10 cellular contexts compared by ENCODE assay signal in genomic region chr13:30153871-30154426, GRCh38.
A peak's percentile ranks its signal among the peaks of the same experiment; 100 is the strongest.
DNase-seq lines count a peak whose midpoint lies in the region; ATAC-seq, FAIRE-seq and TF ChIP-seq lines count a peak whose summit lies in the region.
"Had no signal": no experiment of that assay in that cellular context is flagged by ENCODE, and none has a peak within 500 bp of the region (broad histone marks: within the 10 kb centered on the region; RNA-seq: fewer than 3 reads in every experiment).

No MANE protein-coding gene starts in this region.

- ATAC-seq in GM23338 (peak; percentile 81), HG03460 (IDR thresholded peaks at IDR 0.05; ENCODE audit: unreplicated experiment) (no peak), GM19467 (IDR thresholded peaks at IDR 0.05; ENCODE audit: unreplicated experiment) (no peak)

- H3K9me2 ChIP-seq in GM23338 (ENCODE audit: insufficient read depth): 0 out of 2 replicates have a peak, but pooled peaks cover 8% of the 10 kb centered on the region

- no peak overlapping the region for H3K27ac ChIP-seq in GM23338 (ENCODE audit: low read depth)
- peak overlapping the region; percentile 47 for H3K27ac ChIP-seq in caudate nucleus (ENCODE audit: low read depth, low read length)

- H3K36me3 Mint-ChIP-seq in GM23338 (ENCODE audit: low read depth): no peaks in the 10 kb centered on the region

- no peaks in the 10 kb centered on the region for H3K4me1 ChIP-seq in GM23338 (ENCODE audit: insufficient read depth)

- H3K4me1 Mint-ChIP-seq in GM23338: peaks cover 9% of the 10 kb centered on the region; the same call in 2 of the 3 replicates

- H3F3A ChIP-seq in GM23338 (replicated peaks; ENCODE audit: low read depth): no peaks in the 10 kb centered on the region

- H3K79me2 ChIP-seq in GM23338 (replicated peaks; ENCODE audit: insufficient read depth): no peaks in the 10 kb centered on the region

- H3K4me3 Mint-ChIP-seq in GM23338: no peak overlapping the region

- peaks cover 5% of the 10 kb centered on the region; the same call in 2 of the 3 replicates for H3K9me3 Mint-ChIP-seq in GM23338

- no peak overlapping the region for H2AFZ ChIP-seq in GM23338

- H3K4me2 ChIP-seq in GM23338: no peak overlapping the region

- H3K27ac Mint-ChIP-seq in GM23338: no peak overlapping the region

- no peak overlapping the region for H3K4me3 ChIP-seq in GM23338

- peaks cover 7% of the 10 kb centered on the region for H3K27me3 Mint-ChIP-seq in GM23338 (ENCODE audit: insufficient read depth, low read depth, poor library complexity)

- H3K27me3 ChIP-seq in GM23338 (ENCODE audit: insufficient read depth): no peaks in the 10 kb centered on the region

- TF ChIP-seq CTCF in GM23338 (conservative IDR thresholded peaks at IDR 0.05; ENCODE audit: low read depth in 2 of 2): no peak

- H4K20me1 ChIP-seq in GM23338 (replicated peaks; ENCODE audit: insufficient read depth): no peaks in the 10 kb centered on the region

- no peaks in the 10 kb centered on the region for H3K36me3 ChIP-seq in GM23338 (ENCODE audit: insufficient read depth)

- DNase-seq in AG08396 (ENCODE audit: low spot score) (peak; percentile 36), GM23338 (ENCODE audit: low spot score) (peak; percentile 55), caudate nucleus (lab: John Stamatoyannopoulos, UW) (peak in 5 of 61 donors; percentile 8 to 37 (median 21)), myocyte (ENCODE audit: low read depth) (peak; percentile 25), NCI-H526 (lab: John Stamatoyannopoulos, UW) (no peak), RCC 7860 (ENCODE audit: low spot score) (no peak)
- DNase-seq: activated T-cell treated with anti-CD3 and anti-CD28 coated beads for 4 hours; stimulated activated CD4-positive, alpha-beta T cell treated with anti-CD3 and anti-CD28 coated beads, Interleukin-4, amount 100 ng/mL, for 24 hours had no signal

- FAIRE-seq in RCC 7860 (lab: Jason Lieb, UNC): no peak

TF ChIP-seq in GM23338, 12 proteins besides CTCF, POLR2A, EP300 and RAD21:
- no peak for TF ChIP-seq NANOG (IDR thresholded peaks at IDR 0.05; ENCODE audit: borderline replicate concordance)
- TF ChIP-seq, protein P1, sequence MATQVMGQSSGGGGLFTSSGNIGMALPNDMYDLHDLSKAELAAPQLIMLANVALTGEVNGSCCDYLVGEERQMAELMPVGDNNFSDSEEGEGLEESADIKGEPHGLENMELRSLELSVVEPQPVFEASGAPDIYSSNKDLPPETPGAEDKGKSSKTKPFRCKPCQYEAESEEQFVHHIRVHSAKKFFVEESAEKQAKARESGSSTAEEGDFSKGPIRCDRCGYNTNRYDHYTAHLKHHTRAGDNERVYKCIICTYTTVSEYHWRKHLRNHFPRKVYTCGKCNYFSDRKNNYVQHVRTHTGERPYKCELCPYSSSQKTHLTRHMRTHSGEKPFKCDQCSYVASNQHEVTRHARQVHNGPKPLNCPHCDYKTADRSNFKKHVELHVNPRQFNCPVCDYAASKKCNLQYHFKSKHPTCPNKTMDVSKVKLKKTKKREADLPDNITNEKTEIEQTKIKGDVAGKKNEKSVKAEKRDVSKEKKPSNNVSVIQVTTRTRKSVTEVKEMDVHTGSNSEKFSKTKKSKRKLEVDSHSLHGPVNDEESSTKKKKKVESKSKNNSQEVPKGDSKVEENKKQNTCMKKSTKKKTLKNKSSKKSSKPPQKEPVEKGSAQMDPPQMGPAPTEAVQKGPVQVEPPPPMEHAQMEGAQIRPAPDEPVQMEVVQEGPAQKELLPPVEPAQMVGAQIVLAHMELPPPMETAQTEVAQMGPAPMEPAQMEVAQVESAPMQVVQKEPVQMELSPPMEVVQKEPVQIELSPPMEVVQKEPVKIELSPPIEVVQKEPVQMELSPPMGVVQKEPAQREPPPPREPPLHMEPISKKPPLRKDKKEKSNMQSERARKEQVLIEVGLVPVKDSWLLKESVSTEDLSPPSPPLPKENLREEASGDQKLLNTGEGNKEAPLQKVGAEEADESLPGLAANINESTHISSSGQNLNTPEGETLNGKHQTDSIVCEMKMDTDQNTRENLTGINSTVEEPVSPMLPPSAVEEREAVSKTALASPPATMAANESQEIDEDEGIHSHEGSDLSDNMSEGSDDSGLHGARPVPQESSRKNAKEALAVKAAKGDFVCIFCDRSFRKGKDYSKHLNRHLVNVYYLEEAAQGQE (IDR thresholded peaks at IDR 0.05; ENCODE audit: unreplicated experiment): peak; percentile 67
- TF ChIP-seq POLR2AphosphoS5 (IDR thresholded peaks at IDR 0.05; ENCODE audit: low read depth): no peak
- TF ChIP-seq JUNB (IDR thresholded peaks at IDR 0.05; ENCODE audit: unreplicated experiment): no peak

Comparison
In these comparisons a context has a peak if more than half of its experiments do, and no peak if none do; other contexts are left out.
1. DNase-seq: peak in AG08396 (single experiment), GM23338 (single experiment) and myocyte (single experiment); none in NCI-H526 (0 of 2) and RCC 7860 (single experiment).